ENCODE assay signal across 1 cellular context in the genomic region with DNA sequence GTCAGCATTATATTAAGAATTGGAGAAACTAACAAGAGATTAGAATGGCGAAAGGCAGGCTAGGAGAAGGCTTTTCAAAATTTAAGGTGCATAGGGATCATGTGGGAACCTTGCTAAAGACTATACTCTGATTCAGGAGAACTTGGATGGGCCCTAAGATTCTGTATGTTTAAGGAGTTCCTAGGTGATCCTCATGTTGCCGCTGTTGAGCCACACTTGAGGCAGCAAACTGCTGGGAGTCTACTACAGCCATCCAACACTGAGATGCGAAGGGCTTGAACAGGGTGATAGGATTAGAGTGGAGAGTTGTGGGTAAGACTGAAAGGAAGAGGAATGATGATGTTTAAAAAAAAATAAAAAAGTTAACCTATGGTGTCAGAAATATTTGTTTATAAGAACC.
TF ChIP-seq lines count a peak whose summit lies in the region.

No MANE protein-coding gene starts in this region.

TF ChIP-seq in GM23338, 12 proteins besides CTCF, POLR2A, EP300 and RAD21 (continued from another document):
- TF ChIP-seq, protein P1, sequence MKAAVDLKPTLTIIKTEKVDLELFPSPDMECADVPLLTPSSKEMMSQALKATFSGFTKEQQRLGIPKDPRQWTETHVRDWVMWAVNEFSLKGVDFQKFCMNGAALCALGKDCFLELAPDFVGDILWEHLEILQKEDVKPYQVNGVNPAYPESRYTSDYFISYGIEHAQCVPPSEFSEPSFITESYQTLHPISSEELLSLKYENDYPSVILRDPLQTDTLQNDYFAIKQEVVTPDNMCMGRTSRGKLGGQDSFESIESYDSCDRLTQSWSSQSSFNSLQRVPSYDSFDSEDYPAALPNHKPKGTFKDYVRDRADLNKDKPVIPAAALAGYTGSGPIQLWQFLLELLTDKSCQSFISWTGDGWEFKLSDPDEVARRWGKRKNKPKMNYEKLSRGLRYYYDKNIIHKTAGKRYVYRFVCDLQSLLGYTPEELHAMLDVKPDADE (IDR thresholded peaks at IDR 0.05): no peak
- TF ChIP-seq CREB1 (CRISPR knock-in tag; IDR thresholded peaks at IDR 0.05; ENCODE audit: low read depth) (no peak), STAT1 (IDR thresholded peaks at IDR 0.05; ENCODE audit: unreplicated experiment) (no peak), JUNB (IDR thresholded peaks at IDR 0.05; ENCODE audit: unreplicated experiment) (no peak), EZH2phosphoT487 (IDR thresholded peaks at IDR 0.05; ENCODE audit: unreplicated experiment) (no peak), ZNF114 (CRISPR knock-in tag; IDR thresholded peaks at IDR 0.05) (no peak), POLR2AphosphoS5 (IDR thresholded peaks at IDR 0.05; ENCODE audit: low read depth) (no peak)
- TF ChIP-seq, protein P2, sequence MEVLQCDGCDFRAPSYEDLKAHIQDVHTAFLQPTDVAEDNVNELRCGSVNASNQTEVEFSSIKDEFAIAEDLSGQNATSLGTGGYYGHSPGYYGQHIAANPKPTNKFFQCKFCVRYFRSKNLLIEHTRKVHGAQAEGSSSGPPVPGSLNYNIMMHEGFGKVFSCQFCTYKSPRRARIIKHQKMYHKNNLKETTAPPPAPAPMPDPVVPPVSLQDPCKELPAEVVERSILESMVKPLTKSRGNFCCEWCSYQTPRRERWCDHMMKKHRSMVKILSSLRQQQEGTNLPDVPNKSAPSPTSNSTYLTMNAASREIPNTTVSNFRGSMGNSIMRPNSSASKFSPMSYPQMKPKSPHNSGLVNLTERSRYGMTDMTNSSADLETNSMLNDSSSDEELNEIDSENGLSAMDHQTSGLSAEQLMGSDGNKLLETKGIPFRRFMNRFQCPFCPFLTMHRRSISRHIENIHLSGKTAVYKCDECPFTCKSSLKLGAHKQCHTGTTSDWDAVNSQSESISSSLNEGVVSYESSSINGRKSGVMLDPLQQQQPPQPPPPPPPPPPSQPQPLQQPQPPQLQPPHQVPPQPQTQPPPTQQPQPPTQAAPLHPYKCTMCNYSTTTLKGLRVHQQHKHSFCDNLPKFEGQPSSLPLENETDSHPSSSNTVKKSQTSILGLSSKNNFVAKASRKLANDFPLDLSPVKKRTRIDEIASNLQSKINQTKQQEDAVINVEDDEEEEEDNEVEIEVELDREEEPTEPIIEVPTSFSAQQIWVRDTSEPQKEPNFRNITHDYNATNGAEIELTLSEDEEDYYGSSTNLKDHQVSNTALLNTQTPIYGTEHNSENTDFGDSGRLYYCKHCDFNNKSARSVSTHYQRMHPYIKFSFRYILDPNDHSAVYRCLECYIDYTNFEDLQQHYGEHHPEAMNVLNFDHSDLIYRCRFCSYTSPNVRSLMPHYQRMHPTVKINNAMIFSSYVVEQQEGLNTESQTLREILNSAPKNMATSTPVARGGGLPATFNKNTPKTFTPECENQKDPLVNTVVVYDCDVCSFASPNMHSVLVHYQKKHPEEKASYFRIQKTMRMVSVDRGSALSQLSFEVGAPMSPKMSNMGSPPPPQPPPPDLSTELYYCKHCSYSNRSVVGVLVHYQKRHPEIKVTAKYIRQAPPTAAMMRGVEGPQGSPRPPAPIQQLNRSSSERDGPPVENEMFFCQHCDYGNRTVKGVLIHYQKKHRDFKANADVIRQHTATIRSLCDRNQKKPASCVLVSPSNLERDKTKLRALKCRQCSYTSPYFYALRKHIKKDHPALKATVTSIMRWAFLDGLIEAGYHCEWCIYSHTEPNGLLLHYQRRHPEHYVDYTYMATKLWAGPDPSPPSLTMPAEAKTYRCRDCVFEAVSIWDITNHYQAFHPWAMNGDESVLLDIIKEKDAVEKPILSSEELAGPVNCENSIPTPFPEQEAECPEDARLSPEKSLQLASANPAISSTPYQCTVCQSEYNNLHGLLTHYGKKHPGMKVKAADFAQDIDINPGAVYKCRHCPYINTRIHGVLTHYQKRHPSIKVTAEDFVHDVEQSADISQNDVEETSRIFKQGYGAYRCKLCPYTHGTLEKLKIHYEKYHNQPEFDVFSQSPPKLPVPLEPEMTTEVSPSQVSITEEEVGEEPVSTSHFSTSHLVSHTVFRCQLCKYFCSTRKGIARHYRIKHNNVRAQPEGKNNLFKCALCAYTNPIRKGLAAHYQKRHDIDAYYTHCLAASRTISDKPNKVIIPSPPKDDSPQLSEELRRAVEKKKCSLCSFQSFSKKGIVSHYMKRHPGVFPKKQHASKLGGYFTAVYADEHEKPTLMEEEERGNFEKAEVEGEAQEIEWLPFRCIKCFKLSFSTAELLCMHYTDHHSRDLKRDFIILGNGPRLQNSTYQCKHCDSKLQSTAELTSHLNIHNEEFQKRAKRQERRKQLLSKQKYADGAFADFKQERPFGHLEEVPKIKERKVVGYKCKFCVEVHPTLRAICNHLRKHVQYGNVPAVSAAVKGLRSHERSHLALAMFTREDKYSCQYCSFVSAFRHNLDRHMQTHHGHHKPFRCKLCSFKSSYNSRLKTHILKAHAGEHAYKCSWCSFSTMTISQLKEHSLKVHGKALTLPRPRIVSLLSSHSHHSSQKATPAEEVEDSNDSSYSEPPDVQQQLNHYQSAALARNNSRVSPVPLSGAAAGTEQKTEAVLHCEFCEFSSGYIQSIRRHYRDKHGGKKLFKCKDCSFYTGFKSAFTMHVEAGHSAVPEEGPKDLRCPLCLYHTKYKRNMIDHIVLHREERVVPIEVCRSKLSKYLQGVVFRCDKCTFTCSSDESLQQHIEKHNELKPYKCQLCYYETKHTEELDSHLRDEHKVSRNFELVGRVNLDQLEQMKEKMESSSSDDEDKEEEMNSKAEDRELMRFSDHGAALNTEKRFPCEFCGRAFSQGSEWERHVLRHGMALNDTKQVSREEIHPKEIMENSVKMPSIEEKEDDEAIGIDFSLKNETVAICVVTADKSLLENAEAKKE (CRISPR knock-in tag; IDR thresholded peaks at IDR 0.05): no peak
- TF ChIP-seq, protein P3, sequence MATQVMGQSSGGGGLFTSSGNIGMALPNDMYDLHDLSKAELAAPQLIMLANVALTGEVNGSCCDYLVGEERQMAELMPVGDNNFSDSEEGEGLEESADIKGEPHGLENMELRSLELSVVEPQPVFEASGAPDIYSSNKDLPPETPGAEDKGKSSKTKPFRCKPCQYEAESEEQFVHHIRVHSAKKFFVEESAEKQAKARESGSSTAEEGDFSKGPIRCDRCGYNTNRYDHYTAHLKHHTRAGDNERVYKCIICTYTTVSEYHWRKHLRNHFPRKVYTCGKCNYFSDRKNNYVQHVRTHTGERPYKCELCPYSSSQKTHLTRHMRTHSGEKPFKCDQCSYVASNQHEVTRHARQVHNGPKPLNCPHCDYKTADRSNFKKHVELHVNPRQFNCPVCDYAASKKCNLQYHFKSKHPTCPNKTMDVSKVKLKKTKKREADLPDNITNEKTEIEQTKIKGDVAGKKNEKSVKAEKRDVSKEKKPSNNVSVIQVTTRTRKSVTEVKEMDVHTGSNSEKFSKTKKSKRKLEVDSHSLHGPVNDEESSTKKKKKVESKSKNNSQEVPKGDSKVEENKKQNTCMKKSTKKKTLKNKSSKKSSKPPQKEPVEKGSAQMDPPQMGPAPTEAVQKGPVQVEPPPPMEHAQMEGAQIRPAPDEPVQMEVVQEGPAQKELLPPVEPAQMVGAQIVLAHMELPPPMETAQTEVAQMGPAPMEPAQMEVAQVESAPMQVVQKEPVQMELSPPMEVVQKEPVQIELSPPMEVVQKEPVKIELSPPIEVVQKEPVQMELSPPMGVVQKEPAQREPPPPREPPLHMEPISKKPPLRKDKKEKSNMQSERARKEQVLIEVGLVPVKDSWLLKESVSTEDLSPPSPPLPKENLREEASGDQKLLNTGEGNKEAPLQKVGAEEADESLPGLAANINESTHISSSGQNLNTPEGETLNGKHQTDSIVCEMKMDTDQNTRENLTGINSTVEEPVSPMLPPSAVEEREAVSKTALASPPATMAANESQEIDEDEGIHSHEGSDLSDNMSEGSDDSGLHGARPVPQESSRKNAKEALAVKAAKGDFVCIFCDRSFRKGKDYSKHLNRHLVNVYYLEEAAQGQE (IDR thresholded peaks at IDR 0.05; ENCODE audit: unreplicated experiment): no peak
TF ChIP-seq in GM23338: peak in this region for 0.
